1 cellular context compared by ENCODE assay signal in genomic region chr6:13404115-13404891, GRCh38.
TF ChIP-seq lines count a peak whose summit lies in the region.

No MANE protein-coding gene starts in this region.

TF ChIP-seq in H1, 55 proteins besides CTCF, POLR2A, EP300 and RAD21 (continued from another document):
- TF ChIP-seq USF2 (IDR thresholded peaks at IDR 0.05; ENCODE audit: low read length) (no peak), BACH1 (IDR thresholded peaks at IDR 0.05; ENCODE audit: low read length) (no peak), JUND (IDR thresholded peaks at IDR 0.05; ENCODE audit: low read length) (no peak), POU5F1 (IDR thresholded peaks at IDR 0.05; ENCODE audit: low read depth, low read length) (no peak), BRCA1 (IDR thresholded peaks at IDR 0.05; ENCODE audit: low read depth, low read length) (no peak), CTBP2 (IDR thresholded peaks at IDR 0.05; ENCODE audit: borderline replicate concordance, insufficient read depth, insufficient read length, low read length) (no peak), TAF7 (optimal IDR thresholded peaks at IDR 0.05; ENCODE audit: borderline replicate concordance, low read depth, low read length) (no peak), HDAC6 (IDR thresholded peaks at IDR 0.05; ENCODE audit: low read depth, low read length) (no peak)
